25 cellular contexts compared by ENCODE assay signal in the genomic region with DNA sequence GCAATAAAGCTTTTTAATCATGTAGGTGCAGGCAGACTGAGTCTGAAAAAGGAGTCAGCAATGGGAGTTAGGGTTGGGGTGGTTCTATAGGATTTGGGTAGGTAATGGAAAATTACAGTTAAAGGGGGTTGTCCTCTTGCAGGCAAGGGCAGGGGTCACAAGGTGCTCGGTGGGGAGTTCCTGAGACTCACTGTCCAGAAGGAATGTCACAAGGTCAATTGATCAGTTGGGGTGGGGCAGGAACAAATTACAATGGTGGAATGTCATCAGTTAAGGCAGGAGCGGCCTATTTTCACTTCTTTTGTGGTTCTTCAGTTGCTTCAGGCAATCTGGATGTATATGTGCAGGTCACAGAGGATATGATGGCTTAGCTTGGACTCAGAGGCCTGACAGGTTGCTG. TPM values are rescaled to one million over a fixed set of nuclear protein-coding genes. Genes with fewer than 3 reads are reported as not detected.
"Had no signal": no experiment of that assay in that cellular context is flagged by ENCODE, and none has a peak within 500 bp of the region (broad histone marks: within the 10 kb centered on the region; RNA-seq: fewer than 3 reads in every experiment).

No MANE protein-coding gene starts in this region.

- H3K4me3 ChIP-seq: ascending aorta, esophagus muscularis mucosa, heart left ventricle, right lobe of liver, skin epidermis, thoracic aorta, uterus had no signal

- H3K27me3 ChIP-seq: ascending aorta, brain microvascular endothelial cell, esophagus muscularis mucosa, foreskin keratinocyte, heart left ventricle, right lobe of liver, uterus had no signal

- H3K27ac ChIP-seq: ascending aorta, brain microvascular endothelial cell, esophagus muscularis mucosa, foreskin keratinocyte, heart left ventricle, right lobe of liver, skin epidermis, thoracic aorta, uterus, VCaP had no signal

- DNase-seq: activated CD4-positive, alpha-beta T cell treated with anti-CD3 and anti-CD28 coated beads for 4 hours; activated CD4-positive, alpha-beta T cell treated with anti-CD3 and anti-CD28 coated beads, Interleukin-2, amount 50 U/mL, for 4 hours; activated gamma-delta T cell; activated naive CD8-positive, alpha-beta T cell treated with anti-CD3 and anti-CD28 coated beads, Interleukin-2, amount 10 ng/mL, durations not matched to agents 7 days and 5 days; activated T-cell treated with anti-CD3 and anti-CD28 coated beads, Interleukin-2, amount 50 U/mL, for 1 hour; brain microvascular endothelial cell; dermis blood vessel endothelial cell; effector CD4-positive, alpha-beta T cell; foreskin keratinocyte; heart left ventricle; hypothalamus; immature natural killer cell; midbrain; naive thymus-derived CD4-positive, alpha-beta T cell; posterior cingulate gyrus; stimulated activated CD4-positive, alpha-beta T cell treated with anti-CD3 and anti-CD28 coated beads, Interleukin-4, amount 100 ng/mL, for 24 hours; T-helper 9 cell; uterus had no signal

- ATAC-seq: foreskin keratinocyte; stimulated activated effector memory CD8-positive, alpha-beta T cell treated with anti-CD3 and anti-CD28 coated beads, Interleukin-12 subunit alpha, Interleukin-12 subunit beta, amount 100 ng/mL, for 72 hours had no signal

- H3K4me1 ChIP-seq: ascending aorta, esophagus muscularis mucosa, foreskin keratinocyte, uterus had no signal

- H3K36me3 ChIP-seq: ascending aorta, brain microvascular endothelial cell, esophagus muscularis mucosa, heart left ventricle, right lobe of liver, thoracic aorta, uterus had no signal

- H3K9me3 ChIP-seq: ascending aorta, esophagus muscularis mucosa, heart left ventricle, right lobe of liver, thoracic aorta, uterus had no signal

RNA-seq across cellular contexts. Expression of a gene that starts 14.0 kb away (rescaled TPM):
- polyA plus RNA-seq: foreskin keratinocyte had no signal

RNA-seq across cellular contexts. Expression of a gene that starts 22.3 kb away (rescaled TPM):
- polyA plus RNA-seq: foreskin keratinocyte; naive thymus-derived CD4-positive, alpha-beta T cell had no signal

RNA-seq across cellular contexts. Expression of a gene that starts 39.1 kb away (rescaled TPM):
- polyA plus RNA-seq: foreskin keratinocyte had no signal
